17 cellular contexts compared by ENCODE assay signal in the genomic region with DNA sequence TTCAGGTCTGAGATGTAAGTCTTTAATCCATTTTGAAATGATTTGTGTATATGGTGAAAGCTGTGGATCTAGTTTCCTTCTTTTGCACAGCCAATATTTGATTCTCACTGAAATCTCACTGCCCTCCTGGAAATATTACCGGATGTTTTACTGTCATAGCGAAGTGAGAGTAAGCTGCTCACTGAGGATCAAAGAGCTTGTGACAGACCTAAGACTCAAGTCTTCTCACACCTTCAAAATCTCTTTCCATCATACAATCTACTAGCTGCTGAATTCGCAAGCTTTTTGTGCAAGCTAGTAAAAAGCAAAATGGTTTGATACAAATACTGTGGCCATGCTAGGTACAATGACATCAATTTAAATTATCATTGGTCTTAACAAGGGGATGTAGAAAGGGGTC. TPM values are rescaled to one million over a fixed set of nuclear protein-coding genes. Genes with fewer than 3 reads are reported as not detected.
DNase-seq lines count a peak whose midpoint lies in the region; ATAC-seq, FAIRE-seq and TF ChIP-seq lines count a peak whose summit lies in the region.
"Had no signal": no experiment of that assay in that cellular context is flagged by ENCODE, and none has a peak within 500 bp of the region (broad histone marks: within the 10 kb centered on the region; RNA-seq: fewer than 3 reads in every experiment).

No MANE protein-coding gene starts in this region.

- TF ChIP-seq CTCF in activated B cell treated with CpG ODN at 0.5 μM for 24 hours (IDR thresholded peaks at IDR 0.05) = no peak
- TF ChIP-seq CTCF in upper lobe of right lung (IDR thresholded peaks at IDR 0.05) = no peak

- no peaks in the 10 kb centered on the region for H3K4me1 ChIP-seq in upper lobe of right lung

- no peaks in the 10 kb centered on the region for H3K27me3 Mint-ChIP-seq in activated B cell treated with CpG ODN at 0.5 μM for 24 hours
- H3K27me3 Mint-ChIP-seq in memory B cell = no peaks in the 10 kb centered on the region
- H3K27me3 Mint-ChIP-seq in activated CD4-positive, alpha-beta memory T cell treated with anti-CD3 and anti-CD28 coated beads, Interleukin-2, amount 10 ng/mL, durations not matched to agents 7 days and 5 days = peaks cover 33% of the 10 kb centered on the region

- H3K36me3 Mint-ChIP-seq in activated B cell treated with CpG ODN at 0.5 μM for 24 hours (ENCODE audit: low read depth) (peaks cover 36% of the 10 kb centered on the region), memory B cell (peaks cover 13% of the 10 kb centered on the region)
- H3K36me3 Mint-ChIP-seq in activated CD4-positive, alpha-beta memory T cell treated with anti-CD3 and anti-CD28 coated beads, Interleukin-2, amount 10 ng/mL, durations not matched to agents 7 days and 5 days (ENCODE audit: low read depth) = no peaks in the 10 kb centered on the region

- no peaks in the 10 kb centered on the region for H3K27me3 ChIP-seq in upper lobe of right lung

- peak overlapping the region; percentile 95 for H3K27ac Mint-ChIP-seq in activated B cell treated with CpG ODN at 0.5 μM for 24 hours
- peak overlapping the region; percentile 97 for H3K27ac Mint-ChIP-seq in memory B cell
- H3K27ac Mint-ChIP-seq in activated CD4-positive, alpha-beta memory T cell treated with anti-CD3 and anti-CD28 coated beads, Interleukin-2, amount 10 ng/mL, durations not matched to agents 7 days and 5 days = no peak overlapping the region
- H3K27ac Mint-ChIP-seq: CD4-positive, alpha-beta T cell had no signal

- no peak for ATAC-seq in activated B cell treated with CpG ODN at 0.5 μM for 24 hours (ENCODE audit: low read depth)
- no peak for ATAC-seq in memory B cell (ENCODE audit: low read depth)
- no peak for ATAC-seq in upper lobe of right lung
- ATAC-seq in GM19397 (IDR thresholded peaks at IDR 0.05; ENCODE audit: unreplicated experiment) = no peak
- ATAC-seq: SK-N-SH treated with all-trans-retinoic acid at 6 μM for 48 hours had no signal

- no peak for DNase-seq in GM18507 (ENCODE audit: extremely low spot score, insufficient read length, low read depth)
- DNase-seq in activated B cell treated with CpG ODN at 0.5 μM for 24 hours = no peak
- DNase-seq in memory B cell (ENCODE audit: low spot score in 2 of 2) = no peak
- DNase-seq in upper lobe of right lung = no peak
- DNase-seq in stimulated activated naive CD4-positive, alpha-beta T cell (lab: John Stamatoyannopoulos, UW) = no peak
- no peak for DNase-seq in activated CD4-positive, alpha-beta memory T cell treated with anti-CD3 and anti-CD28 coated beads, Interleukin-2, amount 10 ng/mL, durations not matched to agents 7 days and 5 days
- DNase-seq: Calu3; CD4-positive, alpha-beta T cell; DMS53; H7; KBM-7; NCI-H1417 treated with DMSO at 0.1 percent for 48 hours; NCI-H2029; NCI-H510A; SHP77 treated with DMSO at 0.1 percent for 48 hours had no signal

- peak overlapping the region; percentile 63 for H3K4me3 ChIP-seq in upper lobe of right lung

- H3K4me3 Mint-ChIP-seq in activated B cell treated with CpG ODN at 0.5 μM for 24 hours (peak overlapping the region; percentile 62), memory B cell (peak overlapping the region; percentile 71)
- H3K4me3 Mint-ChIP-seq in activated CD4-positive, alpha-beta memory T cell treated with anti-CD3 and anti-CD28 coated beads, Interleukin-2, amount 10 ng/mL, durations not matched to agents 7 days and 5 days = no peak overlapping the region
- H3K4me3 Mint-ChIP-seq: CD4-positive, alpha-beta T cell had no signal

- POLR2A ChIA-PET in activated B cell treated with CpG ODN at 0.5 μM for 24 hours (lab: Charles Lee) = interaction anchor here (0.7 to 3.8 kb wide), 9 partner anchors 10 to 440 kb away, joined by 4 to 17 read pairs (median 8); no protein-coding TSS in a partner anchor
- POLR2A ChIA-PET in activated CD4-positive, alpha-beta memory T cell treated with anti-CD3 and anti-CD28 coated beads, Interleukin-2, amount 10 ng/mL, durations not matched to agents 7 days and 5 days (lab: Charles Lee) = no interaction called here

- peaks cover 7% of the 10 kb centered on the region for H3K9me3 Mint-ChIP-seq in activated B cell treated with CpG ODN at 0.5 μM for 24 hours
- no peaks in the 10 kb centered on the region for H3K9me3 Mint-ChIP-seq in memory B cell
- H3K9me3 Mint-ChIP-seq in activated CD4-positive, alpha-beta memory T cell treated with anti-CD3 and anti-CD28 coated beads, Interleukin-2, amount 10 ng/mL, durations not matched to agents 7 days and 5 days = no peaks in the 10 kb centered on the region

- H3K9me3 ChIP-seq in upper lobe of right lung = no peaks in the 10 kb centered on the region

- peak; percentile 90 for FAIRE-seq in GM18507 (lab: Jason Lieb, UNC)

- CTCF ChIA-PET in activated B cell treated with CpG ODN at 0.5 μM for 24 hours (lab: Charles Lee) = interaction anchor here (1.3 to 1.4 kb wide), 2 partner anchors 9 to 74 kb away, joined by 3 to 4 read pairs; no protein-coding TSS in a partner anchor
- CTCF ChIA-PET in activated CD4-positive, alpha-beta memory T cell treated with anti-CD3 and anti-CD28 coated beads, Interleukin-2, amount 10 ng/mL, durations not matched to agents 7 days and 5 days (lab: Charles Lee) = no interaction called here

- peak overlapping the region; percentile 98 for H3K27ac ChIP-seq in upper lobe of right lung

- H3K4me1 Mint-ChIP-seq in activated B cell treated with CpG ODN at 0.5 μM for 24 hours (peaks cover 72% of the 10 kb centered on the region), memory B cell (peaks cover 39% of the 10 kb centered on the region)
- peaks cover 5% of the 10 kb centered on the region for H3K4me1 Mint-ChIP-seq in activated CD4-positive, alpha-beta memory T cell treated with anti-CD3 and anti-CD28 coated beads, Interleukin-2, amount 10 ng/mL, durations not matched to agents 7 days and 5 days

- intact Hi-C loops in activated B cell treated with CpG ODN at 0.5 μM for 24 hours (cut with micrococcal nuclease) = no loop called here
- intact Hi-C loops in upper lobe of right lung (cut with DNase I) = no loop called here

- peaks cover 17% of the 10 kb centered on the region for H3K36me3 ChIP-seq in upper lobe of right lung

RNA-seq across cellular contexts. Expression of a gene that starts 3.9 kb away (rescaled TPM):
- total RNA-seq in activated B cell treated with CpG ODN at 0.5 μM for 24 hours = 59.9 and 71.7 TPM in 2 replicates
- total RNA-seq in upper lobe of right lung = 415 TPM
- under 1 TPM; 0.05 to 0.25 TPM for total RNA-seq in activated CD4-positive, alpha-beta memory T cell treated with anti-CD3 and anti-CD28 coated beads, Interleukin-2, amount 10 ng/mL, durations not matched to agents 7 days and 5 days

Comparison
In these comparisons a context has a peak if more than half of its experiments do, and no peak if none do; other contexts are left out.
1. RNA of a gene that starts 3.9 kb away (total RNA-seq): 415 TPM in upper lobe of right lung (single experiment) and 59.9 to 71.7 TPM in activated B cell treated with CpG ODN at 0.5 μM for 24 hours; 0.05 to 0.25 TPM in activated CD4-positive, alpha-beta memory T cell treated with anti-CD3 and anti-CD28 coated beads, Interleukin-2, amount 10 ng/mL, durations not matched to agents 7 days and 5 days; every median in the first group is over 10 times any median in the second.